Comparison of ENCODE assay signal across 22 cellular contexts in the genomic region with DNA sequence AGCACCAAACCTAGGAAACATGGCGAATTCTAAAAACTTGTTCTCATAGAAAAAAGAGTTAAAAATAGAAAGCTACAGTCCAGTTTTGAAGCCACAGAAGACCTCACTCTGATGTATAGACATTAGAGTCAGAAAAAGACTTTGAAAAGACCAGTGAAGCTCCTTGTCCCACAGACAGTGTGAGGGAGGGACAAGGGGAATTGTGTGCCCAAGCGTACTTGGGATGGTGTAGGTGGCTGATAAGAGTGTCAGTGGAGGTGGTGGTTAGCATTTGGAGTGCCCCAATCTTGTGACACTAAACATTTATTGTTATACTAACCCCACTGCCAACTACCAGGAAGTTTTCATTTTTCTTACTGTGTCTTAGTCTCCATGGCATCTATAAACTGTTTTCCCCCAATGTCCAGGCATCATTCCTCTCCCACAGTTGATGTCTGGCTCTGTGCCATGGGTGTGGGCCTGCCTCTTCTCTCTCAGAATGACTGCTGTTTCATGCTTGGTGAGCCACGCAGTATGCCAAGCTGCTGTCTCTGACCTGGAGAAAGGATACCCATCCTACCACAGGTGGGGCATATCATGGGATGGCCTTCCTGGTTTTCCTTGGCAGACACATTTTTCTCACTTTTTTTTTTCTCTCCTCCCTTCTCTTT.
A peak's percentile ranks its signal among the peaks of the same experiment; 100 is the strongest.
DNase-seq lines count a peak whose midpoint lies in the region; ATAC-seq, FAIRE-seq and TF ChIP-seq lines count a peak whose summit lies in the region.
"Had no signal": no experiment of that assay in that cellular context is flagged by ENCODE, and none has a peak within 500 bp of the region (broad histone marks: within the 10 kb centered on the region; RNA-seq: fewer than 3 reads in every experiment).

No MANE protein-coding gene starts in this region.

- TF ChIP-seq POLR2A in GM12891 (IDR thresholded peaks at IDR 0.05; ENCODE audit: low read depth, low read length), result peak; percentile 68; the same call in 1 of the 2 replicates
- TF ChIP-seq POLR2A in right lobe of liver (IDR thresholded peaks at IDR 0.05), result no peak

- H3K79me2 ChIP-seq in SU-DHL-6 (ENCODE audit: insufficient read depth, low read length) (peaks cover 25% of the 10 kb centered on the region; the same call in 1 of the 2 replicates), GM23248 (ENCODE audit: insufficient read depth) (no peaks in the 10 kb centered on the region)

- H3K27ac ChIP-seq in SU-DHL-6 (ENCODE audit: low read depth, low read length) (peak overlapping the region; percentile 100), GM23248 (no peak overlapping the region), endodermal cell (ENCODE audit: low read depth, low read length) (no peak overlapping the region), right lobe of liver (no peak overlapping the region)
- H3K27ac ChIP-seq: brain microvascular endothelial cell, esophagus squamous epithelium, transverse colon, WERI-Rb-1 had no signal

- H3K36me3 Mint-ChIP-seq in endodermal cell (ENCODE audit: low read depth), result no peaks in the 10 kb centered on the region
- H3K36me3 Mint-ChIP-seq: activated naive CD8-positive, alpha-beta T cell treated with anti-CD3 and anti-CD28 coated beads, Interleukin-2, amount 10 ng/mL, durations not matched to agents 7 days and 5 days had no signal

- H3F3A ChIP-seq in SU-DHL-6 (ENCODE audit: insufficient read depth) (peaks cover 52% of the 10 kb centered on the region), GM23248 (ENCODE audit: insufficient read depth) (no peaks in the 10 kb centered on the region)

- H3K36me3 ChIP-seq in SU-DHL-6 (ENCODE audit: low read length) (peaks cover 7% of the 10 kb centered on the region), GM23248 (ENCODE audit: low read depth) (no peaks in the 10 kb centered on the region), endodermal cell (ENCODE audit: control insufficient read depth, insufficient read depth, low read length) (no peaks in the 10 kb centered on the region), right lobe of liver (no peaks in the 10 kb centered on the region)
- H3K36me3 ChIP-seq: BE2C, brain microvascular endothelial cell, esophagus squamous epithelium, transverse colon, WERI-Rb-1 had no signal

- no peak for DNase-seq in GM12891 (ENCODE audit: insufficient read length, low spot score)
- peak; percentile 76 for DNase-seq in HK-2 (ENCODE audit: unreplicated experiment)
- peak; percentile 87 for DNase-seq in renal cortical epithelial cell (ENCODE audit: low read depth)
- DNase-seq in GM23248, result no peak
- DNase-seq in endodermal cell, result no peak
- DNase-seq in right lobe of liver, result no peak
- DNase-seq: activated CD8-positive, alpha-beta T cell treated with anti-CD3 and anti-CD28 coated beads for 36 hours; activated naive CD8-positive, alpha-beta T cell treated with anti-CD3 and anti-CD28 coated beads, Interleukin-2, amount 10 ng/mL, durations not matched to agents 7 days and 5 days; BE2C; brain microvascular endothelial cell; esophagus squamous epithelium; head of caudate nucleus; mesenchymal stem cell; NCI-H1105; T-helper 1 cell; transverse colon; WERI-Rb-1 had no signal

- H2AFZ ChIP-seq in SU-DHL-6 (ENCODE audit: low read depth, low read length, severe bottlenecking), result no peak overlapping the region
- H2AFZ ChIP-seq in GM23248, result no peak overlapping the region

- H3K9me2 ChIP-seq in SU-DHL-6 (replicated peaks; ENCODE audit: insufficient read depth, low read length) (no peaks in the 10 kb centered on the region), GM23248 (ENCODE audit: insufficient read depth) (no peaks in the 10 kb centered on the region)

- H4K20me1 ChIP-seq in SU-DHL-6 (ENCODE audit: low read depth, low read length) (no peaks in the 10 kb centered on the region), GM23248 (ENCODE audit: insufficient read depth) (no peaks in the 10 kb centered on the region)

- H3K4me2 ChIP-seq in SU-DHL-6 (ENCODE audit: low read depth, low read length, poor library complexity, severe bottlenecking) (peak overlapping the region; percentile 100), GM23248 (ENCODE audit: unreplicated experiment) (no peak overlapping the region)

- ATAC-seq in right lobe of liver, result no peak
- ATAC-seq: activated CD8-positive, alpha-beta T cell treated with anti-CD3 and anti-CD28 coated beads for 36 hours had no signal

- H3K9me3 Mint-ChIP-seq in endodermal cell, result peaks cover 42% of the 10 kb centered on the region
- H3K9me3 Mint-ChIP-seq: activated CD8-positive, alpha-beta T cell treated with anti-CD3 and anti-CD28 coated beads for 36 hours; activated naive CD8-positive, alpha-beta T cell treated with anti-CD3 and anti-CD28 coated beads, Interleukin-2, amount 10 ng/mL, durations not matched to agents 7 days and 5 days; dendritic cell treated with granulocyte-macrophage colony-stimulating factor and Interleukin-4, amounts not matched to agents 40 ng/mL and 50 ng/mL, for 4 days had no signal

- peak overlapping the region; percentile 99 for H3K9ac ChIP-seq in SU-DHL-6 (ENCODE audit: low read length)
- H3K9ac ChIP-seq in GM23248, result no peak overlapping the region
- no peak overlapping the region for H3K9ac ChIP-seq in endodermal cell (ENCODE audit: extremely low read depth, low read length, poor library complexity, severe bottlenecking)

- no peak overlapping the region for H3K27ac Mint-ChIP-seq in endodermal cell
- H3K27ac Mint-ChIP-seq: activated CD8-positive, alpha-beta T cell treated with anti-CD3 and anti-CD28 coated beads for 36 hours; activated naive CD8-positive, alpha-beta T cell treated with anti-CD3 and anti-CD28 coated beads, Interleukin-2, amount 10 ng/mL, durations not matched to agents 7 days and 5 days; dendritic cell treated with granulocyte-macrophage colony-stimulating factor and Interleukin-4, amounts not matched to agents 40 ng/mL and 50 ng/mL, for 4 days; nephron; progenitor cell of endocrine pancreas had no signal

- peak; percentile 96 for FAIRE-seq in GM12891 (lab: Jason Lieb, UNC)
- FAIRE-seq: islet of Langerhans had no signal

- WGBS in GM23248 (ENCODE audit: low coverage in 1 of 2, low lambda C conversion rate in 2 of 2, missing lambda C conversion rate in 2 of 2), 2 experiments, result 38 to 46% methylated on average over 3 of the region's 3 CpGs
- WGBS in endodermal cell (ENCODE audit: insufficient coverage in 1 of 2, insufficient read length in 1 of 2), 2 experiments, result 89 to 100% methylated on average over 2 to 3 of the region's 3 CpGs
- WGBS in right lobe of liver (ENCODE audit: insufficient coverage, low coverage, low lambda C conversion rate, missing lambda C conversion rate), result 43% methylated on average over 3 of the region's 3 CpGs

- H3K27me3 ChIP-seq in SU-DHL-6 (ENCODE audit: low read length) (no peaks in the 10 kb centered on the region), GM23248 (replicated peaks; ENCODE audit: insufficient read depth) (peaks cover 17% of the 10 kb centered on the region; the same call in 1 of the 2 replicates), endodermal cell (ENCODE audit: control insufficient read depth, insufficient read depth, low read length, poor library complexity, severe bottlenecking) (peaks cover 20% of the 10 kb centered on the region), right lobe of liver (no peaks in the 10 kb centered on the region)
- H3K27me3 ChIP-seq: BE2C, brain microvascular endothelial cell, transverse colon had no signal

- no peak overlapping the region for H3K4me3 Mint-ChIP-seq in endodermal cell
- H3K4me3 Mint-ChIP-seq: activated CD8-positive, alpha-beta T cell treated with anti-CD3 and anti-CD28 coated beads for 36 hours; activated naive CD8-positive, alpha-beta T cell treated with anti-CD3 and anti-CD28 coated beads, Interleukin-2, amount 10 ng/mL, durations not matched to agents 7 days and 5 days; dendritic cell treated with granulocyte-macrophage colony-stimulating factor and Interleukin-4, amounts not matched to agents 40 ng/mL and 50 ng/mL, for 4 days; nephron had no signal

- peaks cover 4% of the 10 kb centered on the region for H3K27me3 Mint-ChIP-seq in endodermal cell (ENCODE audit: insufficient read depth)
- H3K27me3 Mint-ChIP-seq: dendritic cell treated with granulocyte-macrophage colony-stimulating factor and Interleukin-4, amounts not matched to agents 40 ng/mL and 50 ng/mL, for 4 days had no signal

- H3K4me3 ChIP-seq in SU-DHL-6 (ENCODE audit: insufficient read depth, low read length, poor library complexity, severe bottlenecking) (no peak overlapping the region), GM23248 (no peak overlapping the region), endodermal cell (ENCODE audit: low read length) (no peak overlapping the region), right lobe of liver (no peak overlapping the region)
- H3K4me3 ChIP-seq: esophagus squamous epithelium, transverse colon had no signal

- H3K4me1 Mint-ChIP-seq in endodermal cell, result no peaks in the 10 kb centered on the region
- H3K4me1 Mint-ChIP-seq: nephron had no signal

- intact Hi-C loops in right lobe of liver (cut with DNase I), result no loop called here

- no peak for TF ChIP-seq CTCF in SU-DHL-6 (IDR thresholded peaks at IDR 0.05; ENCODE audit: insufficient read depth, low read length, poor library complexity, severe bottlenecking)
- no peak for TF ChIP-seq CTCF in endodermal cell (conservative IDR thresholded peaks at IDR 0.05)
- no peak for TF ChIP-seq CTCF in right lobe of liver (IDR thresholded peaks at IDR 0.05)

- H3K4me1 ChIP-seq in GM23248 (ENCODE audit: insufficient read depth), result no peaks in the 10 kb centered on the region
- H3K4me1 ChIP-seq in endodermal cell (ENCODE audit: control insufficient read depth, insufficient read depth, low read length), result no peaks in the 10 kb centered on the region
- no peaks in the 10 kb centered on the region for H3K4me1 ChIP-seq in right lobe of liver
- H3K4me1 ChIP-seq: BE2C had no signal

- H3K9me3 ChIP-seq in SU-DHL-6 (ENCODE audit: insufficient read depth, low read length) (no peaks in the 10 kb centered on the region), GM23248 (ENCODE audit: low read depth) (no peaks in the 10 kb centered on the region), endodermal cell (ENCODE audit: control insufficient read depth, low read length) (no peaks in the 10 kb centered on the region), right lobe of liver (no peaks in the 10 kb centered on the region)
- H3K9me3 ChIP-seq: BE2C, esophagus squamous epithelium, transverse colon had no signal

- in situ Hi-C loops in GM23248 (cut with MboI), result no loop called here

TF ChIP-seq in GM12891, 5 proteins besides CTCF, POLR2A, EP300 and RAD21:
- TF ChIP-seq TAF1 (IDR thresholded peaks at IDR 0.05; ENCODE audit: low read depth, low read length), result peak; percentile 60; the same call in 1 of the 2 replicates
- TF ChIP-seq POU2F2 (IDR thresholded peaks at IDR 0.05; ENCODE audit: low read depth, low read length), result no peak
- TF ChIP-seq POLR2AphosphoS5 (IDR thresholded peaks at IDR 0.05; ENCODE audit: low read depth, low read length), result peak; percentile 66
- peak; percentile 73 for TF ChIP-seq PAX5 (IDR thresholded peaks at IDR 0.05; ENCODE audit: insufficient read depth, low read length, severe bottlenecking)
- no peak for TF ChIP-seq SPI1 (IDR thresholded peaks at IDR 0.05; ENCODE audit: low read depth, low read length)

Comparison
In these comparisons a context has a peak if more than half of its experiments do, and no peak if none do; other contexts are left out.
1. DNase-seq: peak in HK-2 (single experiment) and renal cortical epithelial cell (single experiment); none in GM12891 (single experiment), GM23248 (single experiment), endodermal cell (single experiment) and right lobe of liver (0 of 3).